1 cellular context compared by ENCODE assay signal in genomic region chr7:151518105-151518780, GRCh38.
TF ChIP-seq lines count a peak whose summit lies in the region.

No MANE protein-coding gene starts in this region.

TF ChIP-seq in K562, 482 proteins besides CTCF, POLR2A, EP300 and RAD21 (continued from another document and continues in another):
- 0 out of 2 replicates have a peak, but pooled peaks have one; percentile 48 for TF ChIP-seq RREB1 (CRISPR knock-in tag; IDR thresholded peaks at IDR 0.05)
- TF ChIP-seq, protein P1, sequence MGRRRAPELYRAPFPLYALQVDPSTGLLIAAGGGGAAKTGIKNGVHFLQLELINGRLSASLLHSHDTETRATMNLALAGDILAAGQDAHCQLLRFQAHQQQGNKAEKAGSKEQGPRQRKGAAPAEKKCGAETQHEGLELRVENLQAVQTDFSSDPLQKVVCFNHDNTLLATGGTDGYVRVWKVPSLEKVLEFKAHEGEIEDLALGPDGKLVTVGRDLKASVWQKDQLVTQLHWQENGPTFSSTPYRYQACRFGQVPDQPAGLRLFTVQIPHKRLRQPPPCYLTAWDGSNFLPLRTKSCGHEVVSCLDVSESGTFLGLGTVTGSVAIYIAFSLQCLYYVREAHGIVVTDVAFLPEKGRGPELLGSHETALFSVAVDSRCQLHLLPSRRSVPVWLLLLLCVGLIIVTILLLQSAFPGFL (CRISPR knock-in tag; IDR thresholded peaks at IDR 0.05): no peak
- TF ChIP-seq ZNF740 (CRISPR knock-in tag; IDR thresholded peaks at IDR 0.05): no peak
- TF ChIP-seq ZNF740 (tag; IDR thresholded peaks at IDR 0.05): no peak
- TF ChIP-seq POU5F1 (IDR thresholded peaks at IDR 0.05; ENCODE audit: borderline replicate concordance, low read depth, low read length, partially characterized antibody): no peak
- TF ChIP-seq, protein P2, sequence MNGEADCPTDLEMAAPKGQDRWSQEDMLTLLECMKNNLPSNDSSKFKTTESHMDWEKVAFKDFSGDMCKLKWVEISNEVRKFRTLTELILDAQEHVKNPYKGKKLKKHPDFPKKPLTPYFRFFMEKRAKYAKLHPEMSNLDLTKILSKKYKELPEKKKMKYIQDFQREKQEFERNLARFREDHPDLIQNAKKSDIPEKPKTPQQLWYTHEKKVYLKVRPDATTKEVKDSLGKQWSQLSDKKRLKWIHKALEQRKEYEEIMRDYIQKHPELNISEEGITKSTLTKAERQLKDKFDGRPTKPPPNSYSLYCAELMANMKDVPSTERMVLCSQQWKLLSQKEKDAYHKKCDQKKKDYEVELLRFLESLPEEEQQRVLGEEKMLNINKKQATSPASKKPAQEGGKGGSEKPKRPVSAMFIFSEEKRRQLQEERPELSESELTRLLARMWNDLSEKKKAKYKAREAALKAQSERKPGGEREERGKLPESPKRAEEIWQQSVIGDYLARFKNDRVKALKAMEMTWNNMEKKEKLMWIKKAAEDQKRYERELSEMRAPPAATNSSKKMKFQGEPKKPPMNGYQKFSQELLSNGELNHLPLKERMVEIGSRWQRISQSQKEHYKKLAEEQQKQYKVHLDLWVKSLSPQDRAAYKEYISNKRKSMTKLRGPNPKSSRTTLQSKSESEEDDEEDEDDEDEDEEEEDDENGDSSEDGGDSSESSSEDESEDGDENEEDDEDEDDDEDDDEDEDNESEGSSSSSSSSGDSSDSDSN (IDR thresholded peaks at IDR 0.05; ENCODE audit: borderline replicate concordance in 1 of 2, low read depth in 2 of 2, low read length in 2 of 2): no peak
- TF ChIP-seq GATAD2B (IDR thresholded peaks at IDR 0.05; ENCODE audit: borderline replicate concordance): 0 out of 2 replicates have a peak, but pooled peaks have one; percentile 29
- no peak for TF ChIP-seq CHD4 (IDR thresholded peaks at IDR 0.05; ENCODE audit: insufficient read depth, insufficient replicate concordance, low read depth, low read length, poor library complexity, severe bottlenecking)
- no peak for TF ChIP-seq U2AF1 (optimal IDR thresholded peaks at IDR 0.05; ENCODE audit: low read depth, low read length)
- TF ChIP-seq, protein P3, sequence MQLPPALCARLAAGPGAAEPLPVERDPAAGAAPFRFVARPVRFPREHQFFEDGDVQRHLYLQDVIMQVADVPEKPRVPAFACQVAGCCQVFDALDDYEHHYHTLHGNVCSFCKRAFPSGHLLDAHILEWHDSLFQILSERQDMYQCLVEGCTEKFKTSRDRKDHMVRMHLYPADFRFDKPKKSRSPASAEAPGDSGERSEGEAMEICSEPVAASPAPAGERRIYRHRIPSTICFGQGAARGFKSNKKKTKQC (CRISPR knock-in tag; IDR thresholded peaks at IDR 0.05): 0 out of 2 replicates have a peak, but pooled peaks have one; percentile 51
- TF ChIP-seq ETS2 (tag; IDR thresholded peaks at IDR 0.05; ENCODE audit: borderline replicate concordance, poor library complexity, severe bottlenecking): no peak
- TF ChIP-seq HIVEP1 (CRISPR knock-in tag; IDR thresholded peaks at IDR 0.05): 0 out of 2 replicates have a peak, but pooled peaks have one; percentile 9
- no peak for TF ChIP-seq SMAD3 (CRISPR knock-in tag; conservative IDR thresholded peaks at IDR 0.05)
- no peak for TF ChIP-seq PTRF (tag; IDR thresholded peaks at IDR 0.05)
- no peak for TF ChIP-seq MED1 (CRISPR knock-in tag; IDR thresholded peaks at IDR 0.05; ENCODE audit: borderline replicate concordance)
- no peak for TF ChIP-seq ZNF134 (CRISPR knock-in tag; conservative IDR thresholded peaks at IDR 0.05)
- TF ChIP-seq, protein P4, sequence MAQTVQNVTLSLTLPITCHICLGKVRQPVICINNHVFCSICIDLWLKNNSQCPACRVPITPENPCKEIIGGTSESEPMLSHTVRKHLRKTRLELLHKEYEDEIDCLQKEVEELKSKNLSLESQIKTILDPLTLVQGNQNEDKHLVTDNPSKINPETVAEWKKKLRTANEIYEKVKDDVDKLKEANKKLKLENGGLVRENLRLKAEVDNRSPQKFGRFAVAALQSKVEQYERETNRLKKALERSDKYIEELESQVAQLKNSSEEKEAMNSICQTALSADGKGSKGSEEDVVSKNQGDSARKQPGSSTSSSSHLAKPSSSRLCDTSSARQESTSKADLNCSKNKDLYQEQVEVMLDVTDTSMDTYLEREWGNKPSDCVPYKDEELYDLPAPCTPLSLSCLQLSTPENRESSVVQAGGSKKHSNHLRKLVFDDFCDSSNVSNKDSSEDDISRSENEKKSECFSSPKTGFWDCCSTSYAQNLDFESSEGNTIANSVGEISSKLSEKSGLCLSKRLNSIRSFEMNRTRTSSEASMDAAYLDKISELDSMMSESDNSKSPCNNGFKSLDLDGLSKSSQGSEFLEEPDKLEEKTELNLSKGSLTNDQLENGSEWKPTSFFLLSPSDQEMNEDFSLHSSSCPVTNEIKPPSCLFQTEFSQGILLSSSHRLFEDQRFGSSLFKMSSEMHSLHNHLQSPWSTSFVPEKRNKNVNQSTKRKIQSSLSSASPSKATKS (CRISPR knock-in tag; IDR thresholded peaks at IDR 0.05): no peak
- no peak for TF ChIP-seq SETDB1 (IDR thresholded peaks at IDR 0.05; ENCODE audit: low read length)
- TF ChIP-seq EP400 (IDR thresholded peaks at IDR 0.05): peak; percentile 13
- TF ChIP-seq CEBPB (tag; IDR thresholded peaks at IDR 0.05): no peak
- no peak for TF ChIP-seq MECOM (CRISPR knock-in tag; IDR thresholded peaks at IDR 0.05)
- TF ChIP-seq FOXP1 (CRISPR knock-in tag; IDR thresholded peaks at IDR 0.05): no peak
- TF ChIP-seq TGIF2 (CRISPR knock-in tag; IDR thresholded peaks at IDR 0.05): 0 out of 2 replicates have a peak, but pooled peaks have one; percentile 58
- TF ChIP-seq ZNF263 (CRISPR knock-in tag; IDR thresholded peaks at IDR 0.05; ENCODE audit: borderline replicate concordance): no peak
- no peak for TF ChIP-seq ZNF408 (CRISPR knock-in tag; IDR thresholded peaks at IDR 0.05; ENCODE audit: low read depth)
- no peak for TF ChIP-seq ZNF184 (CRISPR knock-in tag; IDR thresholded peaks at IDR 0.05)
- no peak for TF ChIP-seq KAT2B (IDR thresholded peaks at IDR 0.05; ENCODE audit: low read depth, low read length)
- TF ChIP-seq ELF2 (CRISPR knock-in tag; IDR thresholded peaks at IDR 0.05): no peak
- no peak for TF ChIP-seq ZBED1 (IDR thresholded peaks at IDR 0.05)
- no peak for TF ChIP-seq PCBP1 (IDR thresholded peaks at IDR 0.05; ENCODE audit: low read depth, low read length, poor library complexity, severe bottlenecking)
- TF ChIP-seq, protein P5, sequence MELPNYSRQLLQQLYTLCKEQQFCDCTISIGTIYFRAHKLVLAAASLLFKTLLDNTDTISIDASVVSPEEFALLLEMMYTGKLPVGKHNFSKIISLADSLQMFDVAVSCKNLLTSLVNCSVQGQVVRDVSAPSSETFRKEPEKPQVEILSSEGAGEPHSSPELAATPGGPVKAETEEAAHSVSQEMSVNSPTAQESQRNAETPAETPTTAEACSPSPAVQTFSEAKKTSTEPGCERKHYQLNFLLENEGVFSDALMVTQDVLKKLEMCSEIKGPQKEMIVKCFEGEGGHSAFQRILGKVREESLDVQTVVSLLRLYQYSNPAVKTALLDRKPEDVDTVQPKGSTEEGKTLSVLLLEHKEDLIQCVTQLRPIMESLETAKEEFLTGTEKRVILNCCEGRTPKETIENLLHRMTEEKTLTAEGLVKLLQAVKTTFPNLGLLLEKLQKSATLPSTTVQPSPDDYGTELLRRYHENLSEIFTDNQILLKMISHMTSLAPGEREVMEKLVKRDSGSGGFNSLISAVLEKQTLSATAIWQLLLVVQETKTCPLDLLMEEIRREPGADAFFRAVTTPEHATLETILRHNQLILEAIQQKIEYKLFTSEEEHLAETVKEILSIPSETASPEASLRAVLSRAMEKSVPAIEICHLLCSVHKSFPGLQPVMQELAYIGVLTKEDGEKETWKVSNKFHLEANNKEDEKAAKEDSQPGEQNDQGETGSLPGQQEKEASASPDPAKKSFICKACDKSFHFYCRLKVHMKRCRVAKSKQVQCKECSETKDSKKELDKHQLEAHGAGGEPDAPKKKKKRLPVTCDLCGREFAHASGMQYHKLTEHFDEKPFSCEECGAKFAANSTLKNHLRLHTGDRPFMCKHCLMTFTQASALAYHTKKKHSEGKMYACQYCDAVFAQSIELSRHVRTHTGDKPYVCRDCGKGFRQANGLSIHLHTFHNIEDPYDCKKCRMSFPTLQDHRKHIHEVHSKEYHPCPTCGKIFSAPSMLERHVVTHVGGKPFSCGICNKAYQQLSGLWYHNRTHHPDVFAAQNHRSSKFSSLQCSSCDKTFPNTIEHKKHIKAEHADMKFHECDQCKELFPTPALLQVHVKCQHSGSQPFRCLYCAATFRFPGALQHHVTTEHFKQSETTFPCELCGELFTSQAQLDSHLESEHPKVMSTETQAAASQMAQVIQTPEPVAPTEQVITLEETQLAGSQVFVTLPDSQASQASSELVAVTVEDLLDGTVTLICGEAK (IDR thresholded peaks at IDR 0.05): no peak
- TF ChIP-seq, protein P5 (CRISPR knock-in tag; IDR thresholded peaks at IDR 0.05): no peak
- no peak for TF ChIP-seq IRF2 (CRISPR knock-in tag; IDR thresholded peaks at IDR 0.05)
- TF ChIP-seq HNRNPL (IDR thresholded peaks at IDR 0.05; ENCODE audit: low read depth, low read length): no peak
- TF ChIP-seq SMARCC2 (IDR thresholded peaks at IDR 0.05; ENCODE audit: low read depth): 0 out of 2 replicates have a peak, but pooled peaks have one; percentile 47
